ENCODE assay signal across 1 cellular context in genomic region chr14:64550539-64551333, GRCh38.
TF ChIP-seq lines count a peak whose summit lies in the region.

No MANE protein-coding gene starts in this region.

TF ChIP-seq in GM12878, 131 proteins besides CTCF, POLR2A, EP300 and RAD21:
- peak; percentile 81 for TF ChIP-seq BMI1 (IDR thresholded peaks at IDR 0.05; ENCODE audit: borderline replicate concordance)
- no peak for TF ChIP-seq USF1 (IDR thresholded peaks at IDR 0.05; ENCODE audit: borderline replicate concordance, extremely low read length, insufficient read depth, low read depth, low read length)
- TF ChIP-seq SPI1 (IDR thresholded peaks at IDR 0.05; ENCODE audit: borderline replicate concordance, insufficient read depth, low read depth, low read length): no peak
- no peak for TF ChIP-seq CEBPZ (IDR thresholded peaks at IDR 0.05; ENCODE audit: low read depth, low read length)
- no peak for TF ChIP-seq CHD1 (IDR thresholded peaks at IDR 0.05; ENCODE audit: low read depth, low read length)
- TF ChIP-seq POLR2AphosphoS5 (IDR thresholded peaks at IDR 0.05; ENCODE audit: low read length): no peak
- TF ChIP-seq, protein P1, sequence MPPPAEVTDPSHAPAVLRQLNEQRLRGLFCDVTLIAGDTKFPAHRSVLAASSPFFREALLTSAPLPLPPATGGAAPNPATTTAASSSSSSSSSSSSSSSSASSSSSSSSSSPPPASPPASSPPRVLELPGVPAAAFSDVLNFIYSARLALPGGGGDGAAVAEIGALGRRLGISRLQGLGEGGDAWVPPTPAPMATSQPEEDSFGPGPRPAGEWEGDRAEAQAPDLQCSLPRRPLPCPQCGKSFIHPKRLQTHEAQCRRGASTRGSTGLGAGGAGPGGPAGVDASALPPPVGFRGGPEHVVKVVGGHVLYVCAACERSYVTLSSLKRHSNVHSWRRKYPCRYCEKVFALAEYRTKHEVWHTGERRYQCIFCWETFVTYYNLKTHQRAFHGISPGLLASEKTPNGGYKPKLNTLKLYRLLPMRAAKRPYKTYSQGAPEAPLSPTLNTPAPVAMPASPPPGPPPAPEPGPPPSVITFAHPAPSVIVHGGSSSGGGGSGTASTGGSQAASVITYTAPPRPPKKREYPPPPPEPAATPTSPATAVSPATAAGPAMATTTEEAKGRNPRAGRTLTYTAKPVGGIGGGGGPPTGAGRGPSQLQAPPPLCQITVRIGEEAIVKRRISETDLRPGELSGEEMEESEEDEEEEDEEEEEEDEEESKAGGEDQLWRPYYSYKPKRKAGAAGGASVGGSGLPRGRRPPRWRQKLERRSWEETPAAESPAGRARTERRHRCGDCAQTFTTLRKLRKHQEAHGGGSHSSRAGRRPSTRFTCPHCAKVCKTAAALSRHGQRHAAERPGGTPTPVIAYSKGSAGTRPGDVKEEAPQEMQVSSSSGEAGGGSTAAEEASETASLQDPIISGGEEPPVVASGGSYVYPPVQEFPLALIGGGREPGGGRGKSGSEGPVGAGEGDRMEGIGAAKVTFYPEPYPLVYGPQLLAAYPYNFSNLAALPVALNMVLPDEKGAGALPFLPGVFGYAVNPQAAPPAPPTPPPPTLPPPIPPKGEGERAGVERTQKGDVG (CRISPR knock-in tag; IDR thresholded peaks at IDR 0.05): no peak
TF ChIP-seq in GM12878: peak in this region for 1.
